ENCODE assay signal across 7 cellular contexts in genomic region chr1:203306970-203307541, GRCh38.
DNase-seq lines count a peak whose midpoint lies in the region; ATAC-seq and TF ChIP-seq lines count a peak whose summit lies in the region.

No MANE protein-coding gene starts in this region.

- H3K36me3 ChIP-seq in Loucy (ENCODE audit: insufficient read depth, low read length): peaks cover 47% of the 10 kb centered on the region
- H3K36me3 ChIP-seq in iPS-18a (ENCODE audit: control insufficient read depth, low read depth, low read length): no peaks in the 10 kb centered on the region

- H3K4me2 ChIP-seq in Loucy (ENCODE audit: low read depth, low read length, poor library complexity, severe bottlenecking): peak overlapping the region; percentile 84

- peak overlapping the region; percentile 94 for H3K4me3 Mint-ChIP-seq in activated naive CD8-positive, alpha-beta T cell

- H3K4me3 ChIP-seq in Loucy (ENCODE audit: low read length, poor library complexity, severe bottlenecking) (peak overlapping the region; percentile 98), iPS-18a (ENCODE audit: low read length) (peak overlapping the region; percentile 73)

- H3K9me3 ChIP-seq in Loucy (ENCODE audit: insufficient read depth, low read depth, low read length) (no peaks in the 10 kb centered on the region), iPS-18a (ENCODE audit: control insufficient read depth, low read depth, low read length) (no peaks in the 10 kb centered on the region)

- no peaks in the 10 kb centered on the region for H3K9me3 Mint-ChIP-seq in activated naive CD8-positive, alpha-beta T cell (ENCODE audit: low read depth)

- H3K36me3 Mint-ChIP-seq in activated naive CD8-positive, alpha-beta T cell: peaks cover 28% of the 10 kb centered on the region

- H3K4me1 Mint-ChIP-seq in activated naive CD8-positive, alpha-beta T cell (ENCODE audit: low read depth): peaks cover 70% of the 10 kb centered on the region

- no peak overlapping the region for H3K27ac ChIP-seq in iPS-18a (ENCODE audit: low read length)

- H3F3A ChIP-seq in Loucy (ENCODE audit: low read depth): no peaks in the 10 kb centered on the region

- DNase-seq in stimulated activated CD4-positive, alpha-beta T cell treated with anti-CD3 and anti-CD28 coated beads, Interleukin-2, amount 100 ng/mL, for 24 hours: peak; percentile 59 to 67
- no peak for DNase-seq in DMS153 (lab: John Stamatoyannopoulos, UW)

- no peak; the same call in 1 of the 2 replicates for TF ChIP-seq CTCF in Loucy (conservative IDR thresholded peaks at IDR 0.05; ENCODE audit: low read length)

- H4K20me1 ChIP-seq in Loucy (ENCODE audit: insufficient read depth, low read length, poor library complexity, severe bottlenecking): peaks cover 55% of the 10 kb centered on the region

- peaks cover 80% of the 10 kb centered on the region for H3K79me2 ChIP-seq in Loucy (ENCODE audit: insufficient read depth, low read length)

- H3K9me2 ChIP-seq in Loucy (replicated peaks; ENCODE audit: low read depth, low read length): no peaks in the 10 kb centered on the region

- ATAC-seq in GM21515 (IDR thresholded peaks at IDR 0.05; ENCODE audit: unreplicated experiment) (no peak), HG03097 (IDR thresholded peaks at IDR 0.05; ENCODE audit: low FRiP score, unreplicated experiment) (no peak)

- H3K9ac ChIP-seq in Loucy (ENCODE audit: low read depth, low read length, poor library complexity, severe bottlenecking) (peak overlapping the region; percentile 99), iPS-18a (ENCODE audit: low read length) (no peak overlapping the region)

- H2AFZ ChIP-seq in Loucy (ENCODE audit: low read length): no peak overlapping the region

- no peaks in the 10 kb centered on the region for H3K27me3 Mint-ChIP-seq in activated naive CD8-positive, alpha-beta T cell

- H3K4me1 ChIP-seq in Loucy (ENCODE audit: insufficient read depth, low read length, poor library complexity, severe bottlenecking) (peaks cover 65% of the 10 kb centered on the region), iPS-18a (ENCODE audit: control insufficient read depth, low read depth, low read length) (peaks cover 37% of the 10 kb centered on the region)

- peaks cover 21% of the 10 kb centered on the region for H3K27me3 ChIP-seq in Loucy (ENCODE audit: insufficient read depth, low read length, poor library complexity, severe bottlenecking)
- H3K27me3 ChIP-seq in iPS-18a (ENCODE audit: control insufficient read depth, insufficient read depth, low read length): peaks cover 97% of the 10 kb centered on the region

- H3K27ac Mint-ChIP-seq in activated naive CD8-positive, alpha-beta T cell: peak overlapping the region; percentile 87
